In genomic region chr2:130864830-130865229, GRCh38 we compare ENCODE assay signal across 8 cellular contexts. TPM values are rescaled to one million over a fixed set of nuclear protein-coding genes. Genes with fewer than 3 reads are reported as not detected.
A peak's percentile ranks its signal among the peaks of the same experiment; 100 is the strongest.
DNase-seq lines count a peak whose midpoint lies in the region; ATAC-seq and TF ChIP-seq lines count a peak whose summit lies in the region.

No MANE protein-coding gene starts in this region.

- peaks cover 3% of the 10 kb centered on the region for H3K4me1 Mint-ChIP-seq in progenitor cell of endocrine pancreas (ENCODE audit: low read depth)
- no peaks in the 10 kb centered on the region for H3K4me1 Mint-ChIP-seq in effector memory CD8-positive, alpha-beta T cell (ENCODE audit: low read depth in 2 of 2)

- H3K4me3 Mint-ChIP-seq in progenitor cell of endocrine pancreas (ENCODE audit: low read depth): no peak overlapping the region
- no peak overlapping the region for H3K4me3 Mint-ChIP-seq in effector memory CD8-positive, alpha-beta T cell

- H3K36me3 Mint-ChIP-seq in progenitor cell of endocrine pancreas (ENCODE audit: insufficient read depth): no peaks in the 10 kb centered on the region
- H3K36me3 Mint-ChIP-seq in effector memory CD8-positive, alpha-beta T cell (ENCODE audit: insufficient read depth): no peaks in the 10 kb centered on the region

- H3K27me3 Mint-ChIP-seq in progenitor cell of endocrine pancreas: peaks cover 12% of the 10 kb centered on the region
- peaks cover 11 to 16% of the 10 kb centered on the region in 2 donors for H3K27me3 Mint-ChIP-seq in effector memory CD8-positive, alpha-beta T cell

- H3K27ac Mint-ChIP-seq in progenitor cell of endocrine pancreas: peak overlapping the region; percentile 50
- peak overlapping the region in 1 of 2 donors; percentile 38 for H3K27ac Mint-ChIP-seq in effector memory CD8-positive, alpha-beta T cell

- H3K4me3 ChIP-seq in HL-60 (replicated peaks; ENCODE audit: insufficient read depth, low read length): no peak overlapping the region

- DNase-seq in HL-60 (ENCODE audit: low read depth in 1 of 2, low spot score in 1 of 2): peak; percentile 62
- peak; percentile 97 for DNase-seq in NCI-H226
- peak; percentile 47 to 91 for DNase-seq in dermis microvascular lymphatic vessel endothelial cell (ENCODE audit: low read depth in 2 of 2)
- DNase-seq in progenitor cell of endocrine pancreas (ENCODE audit: low spot score, unreplicated experiment): no peak
- no peak for DNase-seq in effector memory CD8-positive, alpha-beta T cell

- H3K27me3 ChIP-seq in HL-60 (ENCODE audit: insufficient read depth, poor library complexity, severe bottlenecking): no peaks in the 10 kb centered on the region

- no peak for ATAC-seq in HG03521 (IDR thresholded peaks at IDR 0.05; ENCODE audit: unreplicated experiment)
- ATAC-seq in HG03571 (IDR thresholded peaks at IDR 0.05; ENCODE audit: unreplicated experiment): no peak
- ATAC-seq in effector memory CD8-positive, alpha-beta T cell (replicated peaks): no peak
- no peak for ATAC-seq in HG03095 (IDR thresholded peaks at IDR 0.05; ENCODE audit: unreplicated experiment)

- no peak for TF ChIP-seq CTCF in HL-60 (IDR thresholded peaks at IDR 0.05; ENCODE audit: insufficient read depth, low read length)
- no peak for TF ChIP-seq CTCF in progenitor cell of endocrine pancreas (IDR thresholded peaks at IDR 0.05; ENCODE audit: unreplicated experiment)

- H3K27ac ChIP-seq in HL-60 (replicated peaks): no peak overlapping the region

- no peaks in the 10 kb centered on the region for H3K9me3 Mint-ChIP-seq in progenitor cell of endocrine pancreas (ENCODE audit: low read depth)
- no peaks in the 10 kb centered on the region for H3K9me3 Mint-ChIP-seq in effector memory CD8-positive, alpha-beta T cell

RNA-seq across cellular contexts. Expression of gene ARHGEF4, which starts 28.1 kb away (rescaled TPM):
- total RNA-seq in dermis microvascular lymphatic vessel endothelial cell: 0.26 and 0.63 TPM in 2 replicates
- total RNA-seq in progenitor cell of endocrine pancreas: 5.6 and 6.5 TPM in 2 replicates

Comparison
In these comparisons a context has a peak if more than half of its experiments do, and no peak if none do; other contexts are left out.
1. DNase-seq: peak in HL-60 (2 of 2), NCI-H226 (single experiment) and dermis microvascular lymphatic vessel endothelial cell (2 of 2); none in progenitor cell of endocrine pancreas (single experiment) and effector memory CD8-positive, alpha-beta T cell (0 of 3).